Comparison of ENCODE assay signal across 8 cellular contexts in the genomic region with DNA sequence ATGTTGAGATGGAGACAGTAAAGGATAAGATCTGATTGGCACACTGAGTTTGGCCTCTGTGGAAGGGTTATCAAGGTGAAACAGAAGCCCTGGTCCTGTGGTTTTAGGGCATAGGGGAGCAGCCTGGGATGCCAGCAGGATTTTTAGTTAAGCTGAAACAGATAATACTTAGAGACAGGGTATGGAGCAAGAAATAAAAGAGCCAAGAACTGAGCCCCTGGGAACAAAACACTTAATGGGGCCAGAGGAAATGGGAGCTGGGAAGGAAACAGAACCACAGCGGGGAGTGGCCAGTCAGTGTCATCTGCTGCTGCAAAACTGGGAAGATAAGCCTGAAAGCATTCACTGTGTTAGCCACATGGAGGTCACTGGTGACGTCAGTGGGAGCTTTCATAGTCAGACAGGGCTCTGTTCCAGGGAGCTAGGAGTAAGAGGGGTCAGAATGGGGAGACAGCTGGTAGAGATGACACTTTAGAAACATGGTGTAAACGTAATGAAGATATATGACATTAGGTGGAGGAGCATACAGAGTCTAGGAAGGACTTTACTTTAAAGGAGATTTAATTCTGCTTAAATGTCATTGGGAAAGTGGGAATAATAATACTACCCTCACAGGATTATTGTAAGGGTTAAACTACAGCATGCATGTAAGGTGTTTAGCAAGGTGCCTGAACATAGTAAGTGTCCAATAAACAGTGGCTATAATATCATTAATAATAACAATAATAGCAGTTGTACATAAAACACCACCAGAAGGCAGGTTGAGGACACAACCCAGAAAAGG.
DNase-seq lines count a peak whose midpoint lies in the region; ATAC-seq and TF ChIP-seq lines count a peak whose summit lies in the region.

No MANE protein-coding gene starts in this region.

- POLR2A ChIA-PET in HEK293T (lab: Yijun Ruan, JAX) = no interaction called here

- H3K36me3 ChIP-seq in adrenal gland (replicated peaks in 1 of 2) = no peaks in the 10 kb centered on the region

- peak overlapping the region in 3 of 5 donors; percentile 23 to 77 (median 69) for H3K27ac ChIP-seq in adrenal gland

- H3K27me3 ChIP-seq in adrenal gland = no peaks in the 10 kb centered on the region

- CTCF ChIA-PET in HEK293T (lab: Yijun Ruan, JAX) = no interaction called here

- TF ChIP-seq POLR2A in adrenal gland (IDR thresholded peaks at IDR 0.05) = peak in 1 of 2 donors; percentile 46

- ATAC-seq in left ventricle myocardium superior (peak; percentile 96), HG03045 (IDR thresholded peaks at IDR 0.05; ENCODE audit: unreplicated experiment) (no peak)

- H3K4me3 ChIP-seq in adrenal gland = no peak overlapping the region

- peak; percentile 26 for DNase-seq in HuH-7 (ENCODE audit: low spot score)
- DNase-seq in adrenal gland = peak; percentile 86 to 96 (median 93)
- DNase-seq in left ventricle myocardium superior = peak; percentile 70
- DNase-seq in retina = peak; percentile 44
- DNase-seq in GM20000 (ENCODE audit: low spot score) = no peak
- DNase-seq in HEK293T (ENCODE audit: extremely low spot score) = no peak
- no peak for DNase-seq in D341Med (ENCODE audit: low spot score)

- WGBS in adrenal gland, 4 donors = 1 to 12% (median 7%) methylated on average over 3 of the region's 3 CpGs

- TF ChIP-seq CTCF in adrenal gland (IDR thresholded peaks at IDR 0.05) (peak in 1 of 6 experiments; percentile 12), GM20000 (IDR thresholded peaks at IDR 0.05; ENCODE audit: extremely low read depth, missing control alignments) (no peak)

- H3K9me3 ChIP-seq in adrenal gland (replicated peaks in 1 of 3) = no peaks in the 10 kb centered on the region

- peaks cover 0 to 20% of the 10 kb centered on the region in 2 donors for H3K4me1 ChIP-seq in adrenal gland (replicated peaks in 1 of 2)

- intact Hi-C loops in adrenal gland (cut with DNase I) = no loop called here
- intact Hi-C loops in left ventricle myocardium superior (cut with micrococcal nuclease) = no loop called here

TF ChIP-seq in HEK293T, 16 proteins besides CTCF, POLR2A, EP300 and RAD21:
- TF ChIP-seq L3MBTL2 (conservative IDR thresholded peaks at IDR 0.05) = no peak
- no peak for TF ChIP-seq FOXA1 (IDR thresholded peaks at IDR 0.05)
- TF ChIP-seq SUZ12 (IDR thresholded peaks at IDR 0.05) = no peak
- no peak for TF ChIP-seq BHLHE40 (IDR thresholded peaks at IDR 0.05; ENCODE audit: borderline replicate concordance)
- no peak for TF ChIP-seq HDGF (IDR thresholded peaks at IDR 0.05; ENCODE audit: borderline replicate concordance)
- TF ChIP-seq ZNF384 (IDR thresholded peaks at IDR 0.05) = no peak
- TF ChIP-seq PKNOX1 (IDR thresholded peaks at IDR 0.05) = no peak
- TF ChIP-seq FOXK2 (IDR thresholded peaks at IDR 0.05) = no peak
- no peak for TF ChIP-seq ELF4 (IDR thresholded peaks at IDR 0.05)
- TF ChIP-seq NFRKB (IDR thresholded peaks at IDR 0.05) = no peak
- TF ChIP-seq SP1 (IDR thresholded peaks at IDR 0.05) = no peak
- no peak for TF ChIP-seq FOXM1 (IDR thresholded peaks at IDR 0.05; ENCODE audit: borderline replicate concordance)
- TF ChIP-seq CTBP1 (IDR thresholded peaks at IDR 0.05; ENCODE audit: borderline replicate concordance) = no peak
- no peak for TF ChIP-seq TARDBP (IDR thresholded peaks at IDR 0.05)
- TF ChIP-seq ARNT (IDR thresholded peaks at IDR 0.05) = no peak
- TF ChIP-seq LEF1 (IDR thresholded peaks at IDR 0.05; ENCODE audit: borderline replicate concordance) = no peak

Comparison
In these comparisons a context has a peak if more than half of its experiments do, and no peak if none do; other contexts are left out.
1. DNase-seq: peak in HuH-7 (single experiment), adrenal gland (7 of 7), left ventricle myocardium superior (single experiment) and retina (single experiment); none in GM20000 (single experiment), HEK293T (single experiment) and D341Med (single experiment).